ENCODE assay signal across 1 cellular context in the genomic region with DNA sequence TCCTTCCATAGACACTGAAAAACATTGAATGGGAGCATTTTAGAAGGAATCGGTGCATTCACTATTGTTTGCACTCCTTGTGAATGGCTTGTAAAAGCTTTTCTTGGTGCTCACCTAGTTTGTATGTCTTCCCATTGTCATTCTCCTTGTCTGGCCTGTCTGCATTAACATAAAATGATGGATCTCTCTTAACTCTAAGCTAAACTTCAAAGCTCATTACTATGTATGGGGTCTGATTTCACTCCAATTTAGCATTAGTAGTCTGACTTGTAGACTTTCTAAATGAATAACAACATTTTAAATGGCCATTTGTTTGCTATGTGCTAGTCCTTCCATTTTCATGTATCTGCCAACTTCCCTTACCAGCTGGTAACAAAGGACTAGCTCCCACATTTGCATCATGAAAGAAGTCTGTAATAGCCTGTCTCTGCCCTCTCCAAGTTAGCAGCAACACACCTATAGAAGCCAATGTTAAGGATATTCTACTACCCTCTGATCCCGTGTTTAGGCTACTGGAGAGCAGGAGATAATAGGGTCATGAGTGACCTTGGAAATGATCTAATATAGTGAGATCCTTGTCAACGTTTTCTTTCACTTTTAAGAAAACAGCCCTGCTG.
TF ChIP-seq lines count a peak whose summit lies in the region.

No MANE protein-coding gene starts in this region.

TF ChIP-seq in WTC11, 78 proteins besides CTCF, POLR2A, EP300 and RAD21 (continued from another document):
- TF ChIP-seq, protein P1, sequence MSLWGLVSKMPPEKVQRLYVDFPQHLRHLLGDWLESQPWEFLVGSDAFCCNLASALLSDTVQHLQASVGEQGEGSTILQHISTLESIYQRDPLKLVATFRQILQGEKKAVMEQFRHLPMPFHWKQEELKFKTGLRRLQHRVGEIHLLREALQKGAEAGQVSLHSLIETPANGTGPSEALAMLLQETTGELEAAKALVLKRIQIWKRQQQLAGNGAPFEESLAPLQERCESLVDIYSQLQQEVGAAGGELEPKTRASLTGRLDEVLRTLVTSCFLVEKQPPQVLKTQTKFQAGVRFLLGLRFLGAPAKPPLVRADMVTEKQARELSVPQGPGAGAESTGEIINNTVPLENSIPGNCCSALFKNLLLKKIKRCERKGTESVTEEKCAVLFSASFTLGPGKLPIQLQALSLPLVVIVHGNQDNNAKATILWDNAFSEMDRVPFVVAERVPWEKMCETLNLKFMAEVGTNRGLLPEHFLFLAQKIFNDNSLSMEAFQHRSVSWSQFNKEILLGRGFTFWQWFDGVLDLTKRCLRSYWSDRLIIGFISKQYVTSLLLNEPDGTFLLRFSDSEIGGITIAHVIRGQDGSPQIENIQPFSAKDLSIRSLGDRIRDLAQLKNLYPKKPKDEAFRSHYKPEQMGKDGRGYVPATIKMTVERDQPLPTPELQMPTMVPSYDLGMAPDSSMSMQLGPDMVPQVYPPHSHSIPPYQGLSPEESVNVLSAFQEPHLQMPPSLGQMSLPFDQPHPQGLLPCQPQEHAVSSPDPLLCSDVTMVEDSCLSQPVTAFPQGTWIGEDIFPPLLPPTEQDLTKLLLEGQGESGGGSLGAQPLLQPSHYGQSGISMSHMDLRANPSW (CRISPR knock-in tag; conservative IDR thresholded peaks at IDR 0.05; ENCODE audit: low read depth) = no peak
- TF ChIP-seq GRHL2 (CRISPR knock-in tag; IDR thresholded peaks at IDR 0.05; ENCODE audit: insufficient replicate concordance, severe bottlenecking) = no peak
TF ChIP-seq in WTC11: peak in this region for 0.
